Comparison of ENCODE assay signal across 18 cellular contexts in genomic region chr17:63542942-63543821, GRCh38. TPM values are rescaled to one million over a fixed set of nuclear protein-coding genes. Genes with fewer than 3 reads are reported as not detected.
A peak's percentile ranks its signal among the peaks of the same experiment; 100 is the strongest.
DNase-seq lines count a peak whose midpoint lies in the region; ATAC-seq, FAIRE-seq and TF ChIP-seq lines count a peak whose summit lies in the region.
"Had no signal": no experiment of that assay in that cellular context is flagged by ENCODE, and none has a peak within 500 bp of the region (broad histone marks: within the 10 kb centered on the region; RNA-seq: fewer than 3 reads in every experiment).

No MANE protein-coding gene starts in this region.

- H3K4me3 Mint-ChIP-seq in stimulated activated naive CD8-positive, alpha-beta T cell treated with anti-CD3 and anti-CD28 coated beads, Interleukin-15, amount 100 ng/mL, for 72 hours = no peak overlapping the region
- H3K4me3 Mint-ChIP-seq: activated naive CD8-positive, alpha-beta T cell; neural progenitor cell had no signal

- no peaks in the 10 kb centered on the region for H3K9me3 Mint-ChIP-seq in stimulated activated naive CD8-positive, alpha-beta T cell treated with anti-CD3 and anti-CD28 coated beads, Interleukin-15, amount 100 ng/mL, for 72 hours
- H3K9me3 Mint-ChIP-seq: neural progenitor cell had no signal

- H3K4me1 ChIP-seq in hepatocyte (ENCODE audit: insufficient read depth) = no peaks in the 10 kb centered on the region
- H3K4me1 ChIP-seq: neural progenitor cell had no signal

- no peaks in the 10 kb centered on the region for H3K36me3 ChIP-seq in hepatocyte (replicated peaks; ENCODE audit: insufficient read depth, low read depth)
- H3K36me3 ChIP-seq: neural progenitor cell, right atrium auricular region, thyroid gland had no signal

- peaks cover 6% of the 10 kb centered on the region for H3K4me1 Mint-ChIP-seq in stimulated activated naive CD8-positive, alpha-beta T cell treated with anti-CD3 and anti-CD28 coated beads, Interleukin-15, amount 100 ng/mL, for 72 hours

- no peaks in the 10 kb centered on the region for H4K20me1 ChIP-seq in hepatocyte (ENCODE audit: insufficient read depth, poor library complexity, severe bottlenecking)

- peaks cover 32% of the 10 kb centered on the region for H3K27me3 Mint-ChIP-seq in stimulated activated naive CD8-positive, alpha-beta T cell treated with anti-CD3 and anti-CD28 coated beads, Interleukin-15, amount 100 ng/mL, for 72 hours

- 75% methylated on average over 15 of the region's 15 CpGs for WGBS in hepatocyte (ENCODE audit: low lambda C conversion rate, missing lambda C conversion rate)

- H3K27ac Mint-ChIP-seq in stimulated activated naive CD8-positive, alpha-beta T cell treated with anti-CD3 and anti-CD28 coated beads, Interleukin-15, amount 100 ng/mL, for 72 hours = no peak overlapping the region
- H3K27ac Mint-ChIP-seq: activated naive CD8-positive, alpha-beta T cell; neural progenitor cell had no signal

- DNase-seq in stimulated activated naive CD8-positive, alpha-beta T cell treated with anti-CD3 and anti-CD28 coated beads, Interleukin-15, amount 100 ng/mL, for 72 hours = no peak
- no peak for DNase-seq in stimulated activated naive CD8-positive, alpha-beta T cell treated with anti-CD3 and anti-CD28 coated beads, Interleukin-15, Interleukin-2, amounts not matched to agents 100 U/mL and 50 U/mL, for 24 hours
- DNase-seq in NCI-H69 (lab: John Stamatoyannopoulos, UW) (peak; percentile 60), hepatocyte (ENCODE audit: low spot score) (peak; percentile 3), urothelium cell line (ENCODE audit: low spot score) (no peak), GM19240 (ENCODE audit: insufficient read length, low spot score) (no peak)
- DNase-seq: activated CD8-positive, alpha-beta memory T cell treated with anti-CD3 and anti-CD28 coated beads, Interleukin-2, amount 50 U/mL, for 48 hours; NCI-H524; thyroid gland had no signal

- H3K27ac ChIP-seq in hepatocyte = no peak overlapping the region
- H3K27ac ChIP-seq: neural progenitor cell, right atrium auricular region, thyroid gland had no signal

- H3K9me3 ChIP-seq in hepatocyte (ENCODE audit: low read depth) = no peaks in the 10 kb centered on the region
- H3K9me3 ChIP-seq: right atrium auricular region, thyroid gland had no signal

- peaks cover 10% of the 10 kb centered on the region for H3K27me3 ChIP-seq in hepatocyte
- H3K27me3 ChIP-seq: right atrium auricular region, thyroid gland had no signal

- peak; percentile 40 for ATAC-seq in stimulated activated naive CD8-positive, alpha-beta T cell treated with anti-CD3 and anti-CD28 coated beads, Interleukin-15, amount 100 ng/mL, for 72 hours
- ATAC-seq in stimulated activated naive CD8-positive, alpha-beta T cell treated with anti-CD3 and anti-CD28 coated beads, Interleukin-15, Interleukin-2, amounts not matched to agents 100 U/mL and 50 U/mL, for 24 hours = no peak
- ATAC-seq in HG03442 (IDR thresholded peaks at IDR 0.05; ENCODE audit: unreplicated experiment) = no peak
- ATAC-seq in HG02840 (IDR thresholded peaks at IDR 0.05; ENCODE audit: low FRiP score, unreplicated experiment) = no peak
- ATAC-seq: activated CD4-positive, CD25-positive, alpha-beta regulatory T cell treated with anti-CD3 and anti-CD28 coated beads, Interleukin-2, amount 50 U/mL, for 24 hours had no signal

- no peaks in the 10 kb centered on the region for H3K79me2 ChIP-seq in hepatocyte

- no peak overlapping the region for H3K4me2 ChIP-seq in hepatocyte
- H3K4me2 ChIP-seq: neural progenitor cell had no signal

- no peaks in the 10 kb centered on the region for H3K9me2 ChIP-seq in hepatocyte (replicated peaks; ENCODE audit: insufficient read depth)

- no peak for FAIRE-seq in urothelium cell line (lab: Jason Lieb, UNC)
- FAIRE-seq: D721Med had no signal

- H3K4me3 ChIP-seq in hepatocyte = no peak overlapping the region
- H3K4me3 ChIP-seq: neural progenitor cell, right atrium auricular region, thyroid gland had no signal

- no peak overlapping the region for H2AFZ ChIP-seq in hepatocyte
- H2AFZ ChIP-seq: neural progenitor cell had no signal

- TF ChIP-seq CTCF in hepatocyte (IDR thresholded peaks at IDR 0.05; ENCODE audit: poor library complexity) = no peak

RNA-seq across cellular contexts. Expression of gene DCAF7, which starts 7.1 kb away (rescaled TPM):
- total RNA-seq in hepatocyte = 47.6 and 53.0 TPM in 2 replicates
- 56.5 and 57.2 TPM in 2 replicates for polyA plus RNA-seq in hepatocyte

RNA-seq across cellular contexts. Expression of gene KCNH6, which starts 20.0 kb away (rescaled TPM):
- total RNA-seq in hepatocyte = 0.28 and 0.33 TPM in 2 replicates
- polyA plus RNA-seq in hepatocyte = 0.36 TPM in 1 of 2 replicates, not detected in the other
- total RNA-seq: right atrium auricular region; RPMI7951; T-helper 2 cell treated with Interferon-gamma antibody and Interleukin-4, amounts not matched to agents 100 ng/mL and 5 ng/mL, for 36 hours had no signal

RNA-seq across cellular contexts. Expression of gene TACO1, which starts 57.5 kb away (rescaled TPM):
- 17.0 and 20.2 TPM in 2 replicates for total RNA-seq in hepatocyte
- 23.8 and 32.2 TPM in 2 replicates for polyA plus RNA-seq in hepatocyte

Comparison
In these comparisons a context has a peak if more than half of its experiments do, and no peak if none do; other contexts are left out.
1. DNase-seq: peak in NCI-H69 (single experiment) and hepatocyte (single experiment); none in stimulated activated naive CD8-positive, alpha-beta T cell treated with anti-CD3 and anti-CD28 coated beads, Interleukin-15, amount 100 ng/mL, for 72 hours (0 of 2), stimulated activated naive CD8-positive, alpha-beta T cell treated with anti-CD3 and anti-CD28 coated beads, Interleukin-15, Interleukin-2, amounts not matched to agents 100 U/mL and 50 U/mL, for 24 hours (single experiment), urothelium cell line (single experiment) and GM19240 (single experiment).